ENCODE assay signal across 25 cellular contexts in the genomic region with DNA sequence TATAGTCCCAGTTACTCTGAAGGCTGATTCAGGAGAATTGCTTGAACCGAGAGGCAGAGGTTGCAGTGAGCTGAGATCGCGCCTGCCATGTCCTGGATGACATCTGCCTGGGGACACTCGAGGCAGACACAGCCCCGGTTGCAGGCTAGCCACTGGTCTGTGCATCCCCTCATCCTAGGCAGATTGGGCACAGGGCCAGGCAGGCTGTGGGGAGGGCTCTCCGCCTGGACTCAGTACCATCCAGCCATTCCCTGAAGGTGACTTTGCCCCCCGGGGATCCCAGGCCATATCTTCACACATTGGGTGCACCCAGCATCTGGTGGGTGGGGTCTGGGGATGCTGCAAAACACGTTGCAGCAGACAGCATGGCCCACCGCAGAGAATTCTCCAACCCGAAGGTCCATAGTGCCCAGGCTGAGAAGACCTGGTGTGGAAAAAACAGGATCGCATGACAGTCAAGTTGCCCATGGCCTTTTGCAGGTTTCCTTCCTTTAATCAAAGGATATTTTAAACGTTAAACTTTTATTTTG. TPM values are rescaled to one million over a fixed set of nuclear protein-coding genes. Genes with fewer than 3 reads are reported as not detected.
DNase-seq lines count a peak whose midpoint lies in the region; ATAC-seq and TF ChIP-seq lines count a peak whose summit lies in the region.
"Had no signal": no experiment of that assay in that cellular context is flagged by ENCODE, and none has a peak within 500 bp of the region (broad histone marks: within the 10 kb centered on the region; RNA-seq: fewer than 3 reads in every experiment).

No MANE protein-coding gene starts in this region.

- TSS peak; percentile 9 for BruUV-seq in PC-9 (replicated peaks; lab: Mats Ljungman, UMichigan)

- H3K27ac Mint-ChIP-seq in activated CD8-positive, alpha-beta memory T cell treated with anti-CD3 and anti-CD28 coated beads, Interleukin-2, amount 10 ng/mL, durations not matched to agents 7 days and 5 days = no peak overlapping the region
- H3K27ac Mint-ChIP-seq in CD4-positive, alpha-beta T cell = peak overlapping the region; percentile 42
- no peak overlapping the region for H3K27ac Mint-ChIP-seq in osteocyte (ENCODE audit: unreplicated experiment)
- H3K27ac Mint-ChIP-seq: HFFc6 had no signal

- no peaks in the 10 kb centered on the region for H4K20me1 ChIP-seq in PC-9 (ENCODE audit: insufficient read depth)

- no peak for TF ChIP-seq CTCF in CD4-positive, alpha-beta T cell (IDR thresholded peaks at IDR 0.05)
- TF ChIP-seq CTCF in PC-9 (conservative IDR thresholded peaks at IDR 0.05) = no peak
- no peak for TF ChIP-seq CTCF in osteocyte (IDR thresholded peaks at IDR 0.05)

- no peaks in the 10 kb centered on the region for H3K27me3 Mint-ChIP-seq in activated CD8-positive, alpha-beta memory T cell treated with anti-CD3 and anti-CD28 coated beads, Interleukin-2, amount 10 ng/mL, durations not matched to agents 7 days and 5 days
- H3K27me3 Mint-ChIP-seq in CD4-positive, alpha-beta T cell = no peaks in the 10 kb centered on the region
- H3K27me3 Mint-ChIP-seq in osteocyte (ENCODE audit: unreplicated experiment) = peaks cover 13% of the 10 kb centered on the region

- H2AFZ ChIP-seq in PC-9 = no peak overlapping the region

- H3K27me3 ChIP-seq in CD4-positive, alpha-beta T cell (ENCODE audit: control insufficient read depth, insufficient read depth, low read length) = no peaks in the 10 kb centered on the region
- H3K27me3 ChIP-seq in PC-9 (ENCODE audit: insufficient read depth, low read depth) = no peaks in the 10 kb centered on the region
- H3K27me3 ChIP-seq: MG63 had no signal

- H3K4me2 ChIP-seq in PC-9 = no peak overlapping the region

- H3K9me3 Mint-ChIP-seq in activated CD8-positive, alpha-beta memory T cell treated with anti-CD3 and anti-CD28 coated beads, Interleukin-2, amount 10 ng/mL, durations not matched to agents 7 days and 5 days (ENCODE audit: low read depth) = no peaks in the 10 kb centered on the region
- no peaks in the 10 kb centered on the region for H3K9me3 Mint-ChIP-seq in CD4-positive, alpha-beta T cell
- H3K9me3 Mint-ChIP-seq in osteocyte (ENCODE audit: unreplicated experiment) = no peaks in the 10 kb centered on the region
- H3K9me3 Mint-ChIP-seq: CD14-positive monocyte, HFFc6 had no signal

- no peaks in the 10 kb centered on the region for H3K9me3 ChIP-seq in CD4-positive, alpha-beta T cell (ENCODE audit: control insufficient read depth, low read length)
- H3K9me3 ChIP-seq in PC-9 (ENCODE audit: insufficient read depth, low read depth) = no peaks in the 10 kb centered on the region
- H3K9me3 ChIP-seq: MG63 had no signal

- peaks cover 46% of the 10 kb centered on the region for H3K36me3 Mint-ChIP-seq in activated CD8-positive, alpha-beta memory T cell treated with anti-CD3 and anti-CD28 coated beads, Interleukin-2, amount 10 ng/mL, durations not matched to agents 7 days and 5 days
- H3K36me3 Mint-ChIP-seq in CD4-positive, alpha-beta T cell (ENCODE audit: low read depth) = peaks cover 91% of the 10 kb centered on the region
- no peaks in the 10 kb centered on the region for H3K36me3 Mint-ChIP-seq in osteocyte (ENCODE audit: unreplicated experiment)

- H3K79me2 ChIP-seq in PC-9 (ENCODE audit: low read depth) = 0 out of 2 replicates have a peak, but pooled peaks cover 2% of the 10 kb centered on the region

- peaks cover 10% of the 10 kb centered on the region for H3K4me1 ChIP-seq in PC-9 (replicated peaks; ENCODE audit: insufficient read depth)

- no peaks in the 10 kb centered on the region for H3K9me2 ChIP-seq in PC-9 (ENCODE audit: insufficient read depth)

- no peak overlapping the region for H3K4me3 Mint-ChIP-seq in activated CD8-positive, alpha-beta memory T cell treated with anti-CD3 and anti-CD28 coated beads, Interleukin-2, amount 10 ng/mL, durations not matched to agents 7 days and 5 days
- no peak overlapping the region for H3K4me3 Mint-ChIP-seq in CD4-positive, alpha-beta T cell
- no peak overlapping the region for H3K4me3 Mint-ChIP-seq in osteocyte (ENCODE audit: unreplicated experiment)
- H3K4me3 Mint-ChIP-seq: CD14-positive monocyte, HFFc6 had no signal

- POLR2A ChIA-PET in CD4-positive, alpha-beta T cell (lab: Charles Lee) = interaction anchor here (0.6 to 2.2 kb wide), 4 partner anchors 40 to 57 kb away, joined by 3 to 6 read pairs (median 3); no protein-coding TSS in a partner anchor
- POLR2A ChIA-PET in PC-9 (lab: Charles Lee; ENCODE audit: unreplicated experiment) = no interaction called here

- no peak for ATAC-seq in activated CD8-positive, alpha-beta memory T cell treated with anti-CD3 and anti-CD28 coated beads, Interleukin-2, amount 10 ng/mL, durations not matched to agents 7 days and 5 days
- no peak for ATAC-seq in CD4-positive, alpha-beta T cell (ENCODE audit: poor library complexity)
- ATAC-seq: GM12878, K562, Panc1 had no signal

- H3F3A ChIP-seq in PC-9 (ENCODE audit: insufficient read depth, low read depth) = peaks cover 6% of the 10 kb centered on the region; the same call in 1 of the 2 replicates

- H3K36me3 ChIP-seq in PC-9 (ENCODE audit: low read depth) = peaks cover 15% of the 10 kb centered on the region; the same call in 1 of the 2 replicates
- H3K36me3 ChIP-seq: MG63 had no signal

- intact Hi-C loops in CD4-positive, alpha-beta T cell (cut with DNase I, micrococcal nuclease) = loop anchor here (1.0 to 10.0 kb wide), 3 partner anchors 11 to 297 kb away; no protein-coding TSS in a partner anchor
- intact Hi-C loops in PC-9 (cut with micrococcal nuclease; ENCODE audit: unreplicated experiment) = no loop called here

- no peak overlapping the region for H3K4me3 ChIP-seq in PC-9
- H3K4me3 ChIP-seq: GM12878, K562, MG63 had no signal

- H3K27ac ChIP-seq in CD4-positive, alpha-beta T cell (ENCODE audit: low read depth, low read length) = no peak overlapping the region
- no peak overlapping the region for H3K27ac ChIP-seq in PC-9

- CTCF ChIA-PET in activated CD8-positive, alpha-beta memory T cell treated with anti-CD3 and anti-CD28 coated beads, Interleukin-2, amount 10 ng/mL, durations not matched to agents 7 days and 5 days (lab: Charles Lee) = interaction anchor here (1.1 kb wide), 1 partner anchor 18 kb away, joined by 5 read pairs; no protein-coding TSS in a partner anchor
- CTCF ChIA-PET in CD4-positive, alpha-beta T cell (lab: Charles Lee) = interaction anchor here (0.7 kb wide), 1 partner anchor 21 kb away, joined by 3 read pairs; no protein-coding TSS in a partner anchor
- CTCF ChIA-PET in PC-9 (lab: Charles Lee) = no interaction called here

- DNase-seq in activated CD8-positive, alpha-beta memory T cell treated with anti-CD3 and anti-CD28 coated beads for 24 hours = peak; percentile 35
- DNase-seq in activated CD8-positive, alpha-beta memory T cell treated with anti-CD3 and anti-CD28 coated beads, Interleukin-2, amount 10 ng/mL, durations not matched to agents 7 days and 5 days = no peak
- peak in 1 of 10 experiments; percentile 17 for DNase-seq in CD4-positive, alpha-beta T cell
- DNase-seq in PC-9 (no peak), osteocyte (ENCODE audit: extremely low spot score, unreplicated experiment) (peak; percentile 83), NCI-H1092 (lab: John Stamatoyannopoulos, UW) (no peak), NCI-H446 (lab: John Stamatoyannopoulos, UW) (no peak)
- no peak for DNase-seq in stimulated activated CD4-positive, alpha-beta T cell treated with anti-CD3 and anti-CD28 coated beads, Interleukin-1b, Interleukin-23, amount 100 ng/mL, for 48 hours
- DNase-seq: DMS 273 treated with DMSO at 0.1 percent for 48 hours; DMS79 treated with DMSO at 0.1 percent for 48 hours; HFFc6; MG63; NCI-H1048; NCI-H1436; NCI-H187 treated with DMSO at 0.1 percent for 48 hours; NCI-H2107; NCI-H510A; NCI-H774; NK-92 treated with Interleukin-12 subunit alpha and Interleukin-12 subunit beta, amount 100 ng/mL, for 24 hours; SIG-M5 had no signal

- H3K4me1 Mint-ChIP-seq in activated CD8-positive, alpha-beta memory T cell treated with anti-CD3 and anti-CD28 coated beads, Interleukin-2, amount 10 ng/mL, durations not matched to agents 7 days and 5 days = peaks cover 20% of the 10 kb centered on the region
- peaks cover 30% of the 10 kb centered on the region for H3K4me1 Mint-ChIP-seq in CD4-positive, alpha-beta T cell (ENCODE audit: low read depth)
- no peaks in the 10 kb centered on the region for H3K4me1 Mint-ChIP-seq in osteocyte (ENCODE audit: unreplicated experiment)

RNA-seq across cellular contexts. Expression of a gene that starts 50.9 kb away (rescaled TPM):
- 10 to 100 TPM; 40.1 to 67.3 TPM for total RNA-seq in activated CD8-positive, alpha-beta memory T cell treated with anti-CD3 and anti-CD28 coated beads, Interleukin-2, amount 10 ng/mL, durations not matched to agents 7 days and 5 days
- 10 to 100 TPM; 33.9 to 35.6 TPM for total RNA-seq in CD4-positive, alpha-beta T cell
- total RNA-seq in PC-9 (2021) (8.4 and 8.7 TPM in 2 replicates), osteocyte (not detected in 2 replicates)
- total RNA-seq: LHCN-M2 had no signal

Comparison
In these comparisons a context has a peak if more than half of its experiments do, and no peak if none do; other contexts are left out.
1. DNase-seq: peak in activated CD8-positive, alpha-beta memory T cell treated with anti-CD3 and anti-CD28 coated beads for 24 hours (single experiment) and osteocyte (single experiment); none in activated CD8-positive, alpha-beta memory T cell treated with anti-CD3 and anti-CD28 coated beads, Interleukin-2, amount 10 ng/mL, durations not matched to agents 7 days and 5 days (single experiment), PC-9 (0 of 2), stimulated activated CD4-positive, alpha-beta T cell treated with anti-CD3 and anti-CD28 coated beads, Interleukin-1b, Interleukin-23, amount 100 ng/mL, for 48 hours (single experiment), NCI-H1092 (single experiment) and NCI-H446 (0 of 2).